In genomic region chr2:156437876-156438410, GRCh38 we compare ENCODE assay signal across 11 cellular contexts. TPM values are rescaled to one million over a fixed set of nuclear protein-coding genes. Genes with fewer than 3 reads are reported as not detected.
DNase-seq lines count a peak whose midpoint lies in the region; ATAC-seq and TF ChIP-seq lines count a peak whose summit lies in the region.
"Had no signal": no experiment of that assay in that cellular context is flagged by ENCODE, and none has a peak within 500 bp of the region (broad histone marks: within the 10 kb centered on the region; RNA-seq: fewer than 3 reads in every experiment).

No MANE protein-coding gene starts in this region.

- H3K27me3 Mint-ChIP-seq in naive B cell, result no peaks in the 10 kb centered on the region

- WGBS in right lobe of liver (ENCODE audit: insufficient coverage, low coverage, low lambda C conversion rate, missing lambda C conversion rate), result 100% methylated on average over 4 of the region's 4 CpGs

- H3K27ac Mint-ChIP-seq in naive B cell, result no peak overlapping the region

- H3K9me3 Mint-ChIP-seq in naive B cell, result no peaks in the 10 kb centered on the region

- H3K36me3 ChIP-seq in HUES6 (ENCODE audit: control insufficient read depth, insufficient read depth, low read length) (no peaks in the 10 kb centered on the region), breast epithelium (no peaks in the 10 kb centered on the region), right lobe of liver (no peaks in the 10 kb centered on the region)

- H3K4me3 ChIP-seq in AG10803 (ENCODE audit: low read length) (0 out of 2 replicates have a peak overlapping the region, but pooled peaks have one; percentile 2), HUES6 (ENCODE audit: low read depth, low read length) (peak overlapping the region; percentile 68; the same call in 1 of the 2 replicates), breast epithelium (peak overlapping the region in 2 of 3 donors; percentile 68 to 74), right lobe of liver (no peak overlapping the region)

- H3K4me1 ChIP-seq in HUES6 (ENCODE audit: control insufficient read depth, insufficient read depth, low read length) (peaks cover 19% of the 10 kb centered on the region), breast epithelium (peaks cover 0 to 5% of the 10 kb centered on the region in 2 donors), right lobe of liver (peaks cover 0 to 5% (median 0%) of the 10 kb centered on the region in 4 donors)

- TF ChIP-seq CTCF in AG10803 (conservative IDR thresholded peaks at IDR 0.05; ENCODE audit: low read length) (no peak), breast epithelium (IDR thresholded peaks at IDR 0.05) (no peak), right lobe of liver (IDR thresholded peaks at IDR 0.05) (no peak)

- H3K9me3 ChIP-seq in HUES6 (ENCODE audit: control insufficient read depth, insufficient read depth, low read depth, low read length) (no peaks in the 10 kb centered on the region), breast epithelium (no peaks in the 10 kb centered on the region), right lobe of liver (no peaks in the 10 kb centered on the region)

- intact Hi-C loops in breast epithelium (cut with DNase I; ENCODE audit: low total_unique reads) (no loop called here), right lobe of liver (cut with DNase I) (no loop called here)

- no peak overlapping the region for H3K9ac ChIP-seq in HUES6 (ENCODE audit: low read length)

- peaks cover 0 to 9% of the 10 kb centered on the region in 2 donors for H3K36me3 Mint-ChIP-seq in naive B cell

- H3K4me3 Mint-ChIP-seq in naive B cell, result peak overlapping the region in 7 of 8 donors; percentile 12 to 97 (median 70)

- H3K4me1 Mint-ChIP-seq in naive B cell, result peaks cover 22 to 28% (median 27%) of the 10 kb centered on the region in 3 donors

- ATAC-seq in naive B cell (ENCODE audit: low read depth in 2 of 2), result no peak
- no peak for ATAC-seq in right lobe of liver
- no peak for ATAC-seq in GM21526 (IDR thresholded peaks at IDR 0.05; ENCODE audit: low FRiP score, unreplicated experiment)

- H3K27me3 ChIP-seq in HUES6 (ENCODE audit: control insufficient read depth, insufficient read depth, low read length) (no peaks in the 10 kb centered on the region), breast epithelium (no peaks in the 10 kb centered on the region), right lobe of liver (no peaks in the 10 kb centered on the region)

- DNase-seq in AG10803 (ENCODE audit: low read depth), result no peak
- DNase-seq in breast epithelium (ENCODE audit: low spot score in 2 of 2), result no peak
- no peak for DNase-seq in naive B cell
- no peak for DNase-seq in globus pallidus (ENCODE audit: low spot score)
- no peak for DNase-seq in right lobe of liver
- no peak for DNase-seq in NCI-H2196 (lab: John Stamatoyannopoulos, UW; ENCODE audit: unreplicated experiment)
- DNase-seq: COR-L47, NCI-H1694 treated with DMSO at 0.1 percent for 48 hours, SW 1271 had no signal

- H3K27ac ChIP-seq in HUES6 (ENCODE audit: low read depth, low read length) (no peak overlapping the region), breast epithelium (peak overlapping the region; percentile 22 to 99), right lobe of liver (no peak overlapping the region)

- TF ChIP-seq POLR2A in breast epithelium (IDR thresholded peaks at IDR 0.05) (no peak), right lobe of liver (IDR thresholded peaks at IDR 0.05) (no peak)

RNA-seq across cellular contexts. Expression of gene GPD2, which starts 1.8 kb away (rescaled TPM):
- total RNA-seq in breast epithelium (100 to 1,000 TPM in 1 of 3 donors, 10 to 100 TPM in 2; 28.8 to 104 (median 79.6) TPM), right lobe of liver (1 to 10 TPM; 3.2 to 8.8 (median 4.8) TPM)
- polyA plus RNA-seq in naive B cell (ENCODE audit: low read depth in 6 of 6), result 10 to 100 TPM in 1 of 6 donors, 1 to 10 TPM in 5; 5.8 to 11.4 (median 7.5) TPM

Comparison
In these comparisons a context has a peak if more than half of its experiments do, and no peak if none do; other contexts are left out.
1. H3K4me3 ChIP-seq: peak in AG10803 (single experiment), HUES6 (single experiment) and breast epithelium (2 of 3); none in right lobe of liver (0 of 3).
2. H3K27ac ChIP-seq: peak in breast epithelium (2 of 2); none in HUES6 (single experiment) and right lobe of liver (0 of 3).